9 cellular contexts compared by ENCODE assay signal in the genomic region with DNA sequence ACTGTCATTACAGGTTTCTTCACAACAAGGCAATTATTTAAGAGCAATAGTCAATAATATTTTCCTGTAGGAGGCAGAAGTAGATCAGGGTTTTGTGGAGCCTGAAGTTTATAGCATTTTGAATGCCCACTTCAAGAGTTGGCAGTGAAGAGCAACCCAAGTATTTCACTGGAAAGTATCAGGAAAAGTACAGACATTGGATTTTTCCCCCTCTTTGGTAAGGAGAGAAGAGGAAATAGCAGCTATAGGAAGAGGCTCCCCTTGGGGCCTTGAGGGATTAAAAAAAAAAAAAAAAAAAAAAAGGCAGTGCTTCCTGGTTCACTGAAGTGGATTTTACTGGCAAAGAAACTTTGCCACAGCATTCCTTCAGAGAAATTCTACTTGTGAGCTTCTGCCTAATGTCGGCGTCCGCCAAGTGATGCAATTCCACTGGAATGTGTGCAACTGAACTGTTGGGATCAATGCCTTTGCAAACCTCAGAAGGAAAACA. TPM values are rescaled to one million over a fixed set of nuclear protein-coding genes. Genes with fewer than 3 reads are reported as not detected.
DNase-seq lines count a peak whose midpoint lies in the region; ATAC-seq, FAIRE-seq and TF ChIP-seq lines count a peak whose summit lies in the region.
"Had no signal": no experiment of that assay in that cellular context is flagged by ENCODE, and none has a peak within 500 bp of the region (broad histone marks: within the 10 kb centered on the region; RNA-seq: fewer than 3 reads in every experiment).

No MANE protein-coding gene starts in this region.

- no peak for TF ChIP-seq POLR2A in K562 (conservative IDR thresholded peaks at IDR 0.05)
- no peak for TF ChIP-seq POLR2A in GM12892 (IDR thresholded peaks at IDR 0.05; ENCODE audit: low read depth, low read length)

- TF ChIP-seq RAD21 in K562 (CRISPR knock-in tag; conservative IDR thresholded peaks at IDR 0.05 in 1 of 2, IDR thresholded peaks at IDR 0.05 in 1 of 2): no peak

- H3K27me3 ChIP-seq in K562 (ENCODE audit: control insufficient read depth in 2 of 2, insufficient read depth in 2 of 2, low read length in 2 of 2): no peaks in the 10 kb centered on the region
- H3K27me3 ChIP-seq in left lung: no peaks in the 10 kb centered on the region
- no peaks in the 10 kb centered on the region for H3K27me3 ChIP-seq in aorta (ENCODE audit: control insufficient read depth in 1 of 2, insufficient read depth in 2 of 2, low read length in 1 of 2)

- H3K4me2 ChIP-seq in K562 (ENCODE audit: insufficient read depth, low read length): no peak overlapping the region

- no peaks in the 10 kb centered on the region for H4K20me1 ChIP-seq in K562 (replicated peaks; ENCODE audit: control insufficient read depth, insufficient read depth, low read length)

- no peak for TF ChIP-seq CTCF in K562 (IDR thresholded peaks at IDR 0.05 in 2 of 3, conservative IDR thresholded peaks at IDR 0.05 in 1 of 3; ENCODE audit: insufficient read depth in 2 of 3, low read depth in 1 of 3, low read length in 3 of 3)
- no peak for TF ChIP-seq CTCF in left lung (IDR thresholded peaks at IDR 0.05)

- TF ChIP-seq EP300 in K562 (IDR thresholded peaks at IDR 0.05; ENCODE audit: low read length): no peak

- H3K79me2 ChIP-seq in K562 (ENCODE audit: control insufficient read depth, insufficient read depth, low read length): no peaks in the 10 kb centered on the region

- H3K27ac ChIP-seq in K562 (ENCODE audit: extremely low read depth, low read depth, low read length) (no peak overlapping the region), left lung (peak overlapping the region; percentile 45 to 46), aorta (ENCODE audit: low read depth in 1 of 2, low read length in 2 of 2) (no peak overlapping the region)

- H3K4me3 ChIP-seq in K562: no peak overlapping the region
- no peak overlapping the region for H3K4me3 ChIP-seq in left lung
- no peak overlapping the region for H3K4me3 ChIP-seq in aorta (ENCODE audit: low read length in 2 of 2)

- in situ Hi-C loops in K562 (cut with MboI): no loop called here

- POLR2A ChIA-PET in K562 (lab: Yijun Ruan, JAX): no interaction called here

- CTCF ChIA-PET in K562 (lab: Yijun Ruan, JAX; ENCODE audit: low intra/inter-chr PET ratio): no interaction called here

- no peaks in the 10 kb centered on the region for H3K9me1 ChIP-seq in K562 (ENCODE audit: control insufficient read depth, insufficient read depth, low read length)

- H3K4me1 ChIP-seq in K562 (replicated peaks in 1 of 2; ENCODE audit: control insufficient read depth in 2 of 2, insufficient read depth in 2 of 2, low read length in 2 of 2): no peaks in the 10 kb centered on the region
- peaks cover 0 to 11% of the 10 kb centered on the region in 2 donors for H3K4me1 ChIP-seq in left lung
- H3K4me1 ChIP-seq in aorta (ENCODE audit: control insufficient read depth in 1 of 2, insufficient read depth in 2 of 2, low read length in 2 of 2): no peaks in the 10 kb centered on the region

- intact Hi-C loops in Right ventricle myocardium superior (cut with DNase I): no loop called here
- intact Hi-C loops in cardiac septum (cut with DNase I): no loop called here
- intact Hi-C loops in K562 (cut with micrococcal nuclease): no loop called here
- intact Hi-C loops in left lung (cut with DNase I): no loop called here
- intact Hi-C loops in aorta (cut with DNase I): no loop called here

- H3K9me3 ChIP-seq in K562 (replicated peaks; ENCODE audit: control insufficient read depth, insufficient read depth, low read depth, low read length) (peaks cover 5% of the 10 kb centered on the region; the same call in 1 of the 2 replicates), left lung (peaks cover 0 to 2% of the 10 kb centered on the region in 2 donors), aorta (ENCODE audit: control insufficient read depth, low read length) (no peaks in the 10 kb centered on the region)

- no TSS peak for BruUV-seq in K562 (replicated peaks; lab: Mats Ljungman, UMichigan)

- H3K36me3 ChIP-seq in K562 (ENCODE audit: control insufficient read depth, insufficient read depth, low read length): no peaks in the 10 kb centered on the region
- H3K36me3 ChIP-seq in left lung: no peaks in the 10 kb centered on the region
- no peaks in the 10 kb centered on the region for H3K36me3 ChIP-seq in aorta (ENCODE audit: control insufficient read depth in 1 of 2, insufficient read depth in 2 of 2, low read length in 1 of 2)

- H2AFZ ChIP-seq in K562 (ENCODE audit: low read depth, low read length): no peak overlapping the region

- H3K9ac ChIP-seq in K562 (ENCODE audit: insufficient read depth in 1 of 2, low read depth in 2 of 2, low read length in 2 of 2): no peak overlapping the region

- DNase-seq in Right ventricle myocardium superior (peak; percentile 49), cardiac septum (ENCODE audit: low spot score) (no peak), K562 (ENCODE audit: extremely low read depth in 1 of 4, low spot score in 3 of 4) (no peak), left lung (peak; percentile 57 to 65), aorta (peak; percentile 65 to 86), GM12892 (ENCODE audit: insufficient read length) (no peak)
- DNase-seq: C1 segment of cervical spinal cord had no signal

- 2% methylated on average over 3 of the region's 3 CpGs for WGBS in K562 (ENCODE audit: insufficient coverage, low coverage, missing lambda C conversion rate)
- WGBS in aorta, 2 donors: 4 to 6% methylated on average over 3 of the region's 3 CpGs

- no peak for ATAC-seq in Right ventricle myocardium superior (ENCODE audit: poor library complexity)
- no peak for ATAC-seq in K562
- peak; percentile 85 for ATAC-seq in left lung
- peak; percentile 50 for ATAC-seq in aorta (ENCODE audit: low FRiP score)
- ATAC-seq in HG02970 (IDR thresholded peaks at IDR 0.05; ENCODE audit: low FRiP score, unreplicated experiment): no peak
- no peak for ATAC-seq in HG03520 (IDR thresholded peaks at IDR 0.05; ENCODE audit: unreplicated experiment)

- no peak for FAIRE-seq in K562 (lab: Jason Lieb, UNC)
- no peak for FAIRE-seq in GM12892 (lab: Jason Lieb, UNC)

TF ChIP-seq in K562, 482 proteins besides CTCF, POLR2A, EP300 and RAD21:
- TF ChIP-seq ZNF780A (CRISPR knock-in tag; IDR thresholded peaks at IDR 0.05) (no peak), CEBPG (CRISPR knock-in tag; IDR thresholded peaks at IDR 0.05) (0 out of 2 replicates have a peak, but pooled peaks have one; percentile 11), CEBPG (tag; conservative IDR thresholded peaks at IDR 0.05 in 1 of 2, IDR thresholded peaks at IDR 0.05 in 1 of 2) (peak in 1 of 2 experiments; percentile 53; a peak in 2 of 4 replicates), POLR2B (IDR thresholded peaks at IDR 0.05; ENCODE audit: low read depth, partially characterized antibody) (no peak)

RNA-seq across cellular contexts. Expression of a gene that starts 5.7 kb away (rescaled TPM):
- total RNA-seq in Right ventricle myocardium superior: not detected
- total RNA-seq in cardiac septum: 0.16 TPM
- not detected in 2 replicates for total RNA-seq in K562 (2011; cell fraction: chromatin; rRNA removed; ENCODE audit: low replicate concordance)
- not detected in 2 replicates for total RNA-seq in K562 (2011; cell fraction: nucleolus; rRNA removed)
- not detected in 2 replicates for total RNA-seq in K562 (2011; cell fraction: nucleoplasm; rRNA removed)
- not detected in 2 replicates for total RNA-seq in K562 (2014; rRNA removed)
- not detected in 2 replicates for total RNA-seq in K562 (2014; rRNA removed; fragmentation: Illumina TruSeq; extraction: Trizol)
- not detected in 2 replicates for total RNA-seq in K562 (2015; rRNA removed; fragmentation: Illumina TruSeq; extraction: Trizol)
- total RNA-seq in K562 (2021): not detected in 2 replicates
- not detected in 2 replicates for polyA plus RNA-seq in K562 (2011; rRNA removed)
- polyA plus RNA-seq in K562 (2011; cell fraction: cytosol; rRNA removed): not detected in 2 replicates
- not detected in 2 replicates for polyA plus RNA-seq in K562 (2011; cell fraction: nucleus; rRNA removed)
- not detected in 2 replicates for polyA plus RNA-seq in K562 (2012)
- not detected in 2 replicates for polyA plus RNA-seq in K562 (2014; fragmentation: Illumina TruSeq; extraction: Trizol)
- polyA plus RNA-seq in K562 (2014; fragmentation: Nextera tagmentation; extraction: Ambion mirVana): not detected
- not detected in 2 replicates for polyA plus RNA-seq in K562 (2014; rRNA removed)
- not detected in 2 replicates for polyA minus RNA-seq in K562 (2011; rRNA and poly(A)+ RNA removed)
- not detected in 2 replicates for polyA minus RNA-seq in K562 (2011; cell fraction: cytosol; rRNA and poly(A)+ RNA removed)
- not detected in 2 replicates for polyA minus RNA-seq in K562 (2011; cell fraction: nucleus; rRNA and poly(A)+ RNA removed)
- 1 to 10 TPM; 3.0 to 5.4 TPM for total RNA-seq in left lung
- under 1 TPM; 0.26 to 0.48 TPM for total RNA-seq in aorta
- polyA plus RNA-seq in aorta: under 1 TPM in 1 of 2 donors, not detected in 1; 0.64 TPM
- not detected for polyA plus RNA-seq in GM12892 (2012; ENCODE audit: missing spikeins)

Comparison
In these comparisons a context has a peak if more than half of its experiments do, and no peak if none do; other contexts are left out.
1. DNase-seq: peak in Right ventricle myocardium superior (single experiment), left lung (2 of 2) and aorta (2 of 2); none in cardiac septum (single experiment), K562 (0 of 4) and GM12892 (single experiment).
2. ATAC-seq: peak in left lung (single experiment) and aorta (single experiment); none in Right ventricle myocardium superior (single experiment), K562 (single experiment), HG02970 (single experiment) and HG03520 (single experiment).
3. H3K27ac ChIP-seq: peak in left lung (2 of 2); none in K562 (single experiment) and aorta (0 of 2).